15 cellular contexts compared by ENCODE assay signal in the genomic region with DNA sequence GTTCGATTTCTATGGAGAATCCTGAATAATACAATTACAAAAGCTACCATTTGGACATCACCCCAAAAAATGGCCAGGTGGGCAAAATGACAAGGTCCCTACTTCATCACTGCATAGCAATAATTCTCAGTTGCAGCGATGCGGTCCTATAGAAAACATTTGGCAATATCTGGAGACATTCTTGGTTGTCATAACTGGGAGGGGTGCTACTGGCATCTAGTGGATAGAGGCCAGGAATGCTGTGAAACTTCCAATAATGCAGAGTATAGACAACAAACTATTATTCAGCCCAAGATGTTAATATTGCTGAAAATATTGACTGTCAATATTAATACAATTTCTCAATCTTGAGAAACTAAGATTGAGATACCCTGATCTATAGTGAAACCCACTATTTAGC.
"Had no signal": no experiment of that assay in that cellular context is flagged by ENCODE, and none has a peak within 500 bp of the region (broad histone marks: within the 10 kb centered on the region; RNA-seq: fewer than 3 reads in every experiment).

No MANE protein-coding gene starts in this region.

- H3K4me3 ChIP-seq: colonic mucosa, gastrocnemius medialis, heart right ventricle, mucosa of descending colon, prostate gland, sigmoid colon had no signal

- H3K27me3 ChIP-seq: colonic mucosa, gastrocnemius medialis, heart right ventricle, sigmoid colon had no signal

- DNase-seq: activated B cell treated with CpG ODN at 0.5 μM for 24 hours; activated CD4-positive, alpha-beta T cell treated with anti-CD3 and anti-CD28 coated beads, Interleukin-2, amount 10 ng/mL, durations not matched to agents 24 days and 14 days; activated naive CD4-positive, alpha-beta T cell treated with anti-CD3 and anti-CD28 coated beads for 36 hours; activated T-cell treated with anti-CD3 and anti-CD28 coated beads for 4 hours; colonic mucosa; gastrocnemius medialis; heart right ventricle; mucosa of descending colon; occipital lobe; sigmoid colon; stimulated activated CD4-positive, alpha-beta T cell treated with anti-CD3 and anti-CD28 coated beads, Interleukin-12 subunit alpha, Interleukin-12 subunit beta, amount 100 ng/mL, for 4 hours had no signal

- H3K9me3 ChIP-seq: colonic mucosa, gastrocnemius medialis, mucosa of descending colon, prostate gland, sigmoid colon had no signal

- ATAC-seq: activated T-helper 17 cell treated with anti-CD3 and anti-CD28 coated beads, Interleukin-2, amount 50 U/mL, for 72 hours; gastrocnemius medialis; heart right ventricle; left lobe of liver; mucosa of descending colon; natural killer cell treated with Interleukin-12 subunit alpha and Interleukin-12 subunit beta and Interleukin-15 and Interleukin-18, amount 100 ng/mL, for 72 hours had no signal

- H3K27ac ChIP-seq: colonic mucosa, gastrocnemius medialis, heart right ventricle, prostate gland, sigmoid colon had no signal

- H3K4me1 ChIP-seq: colonic mucosa, prostate gland had no signal

- H3K36me3 ChIP-seq: colonic mucosa, gastrocnemius medialis, heart right ventricle, prostate gland, sigmoid colon had no signal
